Comparison of ENCODE assay signal across 24 cellular contexts in genomic region chr3:149186726-149187125, GRCh38. TPM values are rescaled to one million over a fixed set of nuclear protein-coding genes. Genes with fewer than 3 reads are reported as not detected.
"Had no signal": no experiment of that assay in that cellular context is flagged by ENCODE, and none has a peak within 500 bp of the region (broad histone marks: within the 10 kb centered on the region; RNA-seq: fewer than 3 reads in every experiment).

No MANE protein-coding gene starts in this region.

- H3K27me3 Mint-ChIP-seq: progenitor cell of endocrine pancreas had no signal

- H3K27ac ChIP-seq: body of pancreas, gastroesophageal sphincter, heart right ventricle, tibial artery had no signal

- FAIRE-seq: colon, endometrium had no signal

- H3K36me3 Mint-ChIP-seq: natural killer cell treated with Interleukin-12 subunit alpha and Interleukin-12 subunit beta and Interleukin-15 and Interleukin-18, amount 100 ng/mL, for 72 hours had no signal

- H3K4me1 ChIP-seq: body of pancreas, gastroesophageal sphincter, tibial artery had no signal

- ATAC-seq: activated CD4-positive, CD25-positive, alpha-beta regulatory T cell treated with anti-CD3 and anti-CD28 coated beads, Interleukin-2, amount 50 U/mL, for 24 hours; activated CD8-positive, alpha-beta T cell treated with anti-CD3 and anti-CD28 coated beads, Interleukin-2, amount 10 ng/mL, durations not matched to agents 7 days and 5 days; body of pancreas; gastroesophageal sphincter; heart right ventricle; left ventricle myocardium superior; natural killer cell treated with Interleukin-12 subunit alpha and Interleukin-12 subunit beta and Interleukin-15 and Interleukin-18, amount 100 ng/mL, for 72 hours; stimulated activated naive CD8-positive, alpha-beta T cell treated with anti-CD3 and anti-CD28 coated beads, Interleukin-15, Interleukin-2, amounts not matched to agents 100 U/mL and 50 U/mL, for 24 hours had no signal

- H3K4me1 Mint-ChIP-seq: activated CD4-positive, alpha-beta T cell treated with anti-CD3 and anti-CD28 coated beads, Interleukin-2, amount 10 ng/mL, durations not matched to agents 7 days and 5 days; activated naive CD8-positive, alpha-beta T cell treated with anti-CD3 and anti-CD28 coated beads, Interleukin-2, amount 10 ng/mL, durations not matched to agents 7 days and 5 days; immature natural killer cell had no signal

- H3K27me3 ChIP-seq: body of pancreas, gastroesophageal sphincter, heart right ventricle, tibial artery had no signal

- DNase-seq: activated CD4-positive, alpha-beta T cell treated with anti-CD3 and anti-CD28 coated beads, Interleukin-2, amount 10 ng/mL, durations not matched to agents 7 days and 5 days; activated CD8-positive, alpha-beta T cell treated with anti-CD3 and anti-CD28 coated beads, Interleukin-2, amount 10 ng/mL, durations not matched to agents 7 days and 5 days; activated naive CD4-positive, alpha-beta T cell treated with Interleukin-2 at 50 U/mL for 16 hours; activated naive CD8-positive, alpha-beta T cell treated with anti-CD3 and anti-CD28 coated beads, Interleukin-2, amount 10 ng/mL, durations not matched to agents 7 days and 5 days; activated T-cell treated with anti-CD3 and anti-CD28 coated beads, Interleukin-2, amount 50 U/mL, for 24 hours; body of pancreas; central memory CD4-positive, alpha-beta T cell; heart right ventricle; immature natural killer cell; kidney glomerular epithelial cell; left ventricle myocardium superior; mesenchymal stem cell; stimulated activated CD4-positive, alpha-beta T cell treated with anti-CD3 and anti-CD28 coated beads, Interleukin-2, amount 100 ng/mL, for 24 hours; stimulated activated naive CD8-positive, alpha-beta T cell treated with anti-CD3 and anti-CD28 coated beads, Interleukin-15, Interleukin-2, amounts not matched to agents 100 U/mL and 50 U/mL, for 24 hours; T1000; tibial artery had no signal

- H3K4me3 Mint-ChIP-seq: activated CD4-positive, alpha-beta T cell treated with anti-CD3 and anti-CD28 coated beads, Interleukin-2, amount 10 ng/mL, durations not matched to agents 7 days and 5 days; activated CD8-positive, alpha-beta T cell treated with anti-CD3 and anti-CD28 coated beads, Interleukin-2, amount 10 ng/mL, durations not matched to agents 7 days and 5 days; activated naive CD8-positive, alpha-beta T cell treated with anti-CD3 and anti-CD28 coated beads, Interleukin-2, amount 10 ng/mL, durations not matched to agents 7 days and 5 days; activated T-cell treated with anti-CD3 and anti-CD28 coated beads, Interleukin-2, amount 50 U/mL, for 24 hours; immature natural killer cell; natural killer cell treated with Interleukin-12 subunit alpha and Interleukin-12 subunit beta and Interleukin-15 and Interleukin-18, amount 100 ng/mL, for 72 hours had no signal

- H3K36me3 ChIP-seq: gastroesophageal sphincter, heart right ventricle, tibial artery had no signal

- H3K27ac Mint-ChIP-seq: activated CD4-positive, alpha-beta T cell treated with anti-CD3 and anti-CD28 coated beads, Interleukin-2, amount 10 ng/mL, durations not matched to agents 7 days and 5 days; activated CD8-positive, alpha-beta T cell treated with anti-CD3 and anti-CD28 coated beads, Interleukin-2, amount 10 ng/mL, durations not matched to agents 7 days and 5 days; activated naive CD8-positive, alpha-beta T cell treated with anti-CD3 and anti-CD28 coated beads, Interleukin-2, amount 10 ng/mL, durations not matched to agents 7 days and 5 days; activated T-cell treated with anti-CD3 and anti-CD28 coated beads, Interleukin-2, amount 50 U/mL, for 24 hours; activated T-helper 2 cell treated with anti-CD3 and anti-CD28 coated beads, Interferon-gamma antibody, Interleukin-2, Interleukin-4, amounts not matched to agents 10 μg/mL and 5 μg/mL and 100 μg/mL, durations not matched to agents 14 hours and 24 hours and 36 hours; immature natural killer cell; natural killer cell treated with Interleukin-12 subunit alpha and Interleukin-12 subunit beta and Interleukin-15 and Interleukin-18, amount 100 ng/mL, for 72 hours; progenitor cell of endocrine pancreas had no signal

- H3K4me3 ChIP-seq: body of pancreas, gastroesophageal sphincter, heart right ventricle, tibial artery had no signal

- H3K9me3 Mint-ChIP-seq: activated CD4-positive, alpha-beta T cell treated with anti-CD3 and anti-CD28 coated beads, Interleukin-2, amount 10 ng/mL, durations not matched to agents 7 days and 5 days; activated naive CD8-positive, alpha-beta T cell treated with anti-CD3 and anti-CD28 coated beads, Interleukin-2, amount 10 ng/mL, durations not matched to agents 7 days and 5 days; activated T-cell treated with anti-CD3 and anti-CD28 coated beads, Interleukin-2, amount 50 U/mL, for 24 hours; activated T-helper 2 cell treated with anti-CD3 and anti-CD28 coated beads, Interferon-gamma antibody, Interleukin-2, Interleukin-4, amounts not matched to agents 10 μg/mL and 5 μg/mL and 100 μg/mL, durations not matched to agents 14 hours and 24 hours and 36 hours; immature natural killer cell; natural killer cell treated with Interleukin-12 subunit alpha and Interleukin-12 subunit beta and Interleukin-15 and Interleukin-18, amount 100 ng/mL, for 72 hours had no signal

- H3K9me3 ChIP-seq: body of pancreas, gastroesophageal sphincter, heart right ventricle, tibial artery had no signal

RNA-seq across cellular contexts. Expression of gene CP, which starts 34.9 kb away (rescaled TPM):
- total RNA-seq: activated CD4-positive, alpha-beta T cell treated with anti-CD3 and anti-CD28 coated beads, Interleukin-2, amount 10 ng/mL, durations not matched to agents 7 days and 5 days; activated CD8-positive, alpha-beta T cell treated with anti-CD3 and anti-CD28 coated beads, Interleukin-2, amount 10 ng/mL, durations not matched to agents 7 days and 5 days; activated naive CD8-positive, alpha-beta T cell treated with anti-CD3 and anti-CD28 coated beads, Interleukin-2, amount 10 ng/mL, durations not matched to agents 7 days and 5 days; activated T-helper 2 cell treated with anti-CD3 and anti-CD28 coated beads, Interferon-gamma antibody, Interleukin-2, Interleukin-4, amounts not matched to agents 10 μg/mL and 5 μg/mL and 100 μg/mL, durations not matched to agents 14 hours and 24 hours and 36 hours; natural killer cell treated with Interleukin-12 subunit alpha and Interleukin-12 subunit beta and Interleukin-15 and Interleukin-18, amount 100 ng/mL, for 72 hours; T-helper 1 cell treated with Interleukin-12 subunit alpha and Interleukin-12 subunit beta and Interleukin-4 antibody, amounts not matched to agents 30 ng/mL and 1 ng/mL, for 36 hours had no signal
